ENCODE assay signal across 13 cellular contexts in the genomic region with DNA sequence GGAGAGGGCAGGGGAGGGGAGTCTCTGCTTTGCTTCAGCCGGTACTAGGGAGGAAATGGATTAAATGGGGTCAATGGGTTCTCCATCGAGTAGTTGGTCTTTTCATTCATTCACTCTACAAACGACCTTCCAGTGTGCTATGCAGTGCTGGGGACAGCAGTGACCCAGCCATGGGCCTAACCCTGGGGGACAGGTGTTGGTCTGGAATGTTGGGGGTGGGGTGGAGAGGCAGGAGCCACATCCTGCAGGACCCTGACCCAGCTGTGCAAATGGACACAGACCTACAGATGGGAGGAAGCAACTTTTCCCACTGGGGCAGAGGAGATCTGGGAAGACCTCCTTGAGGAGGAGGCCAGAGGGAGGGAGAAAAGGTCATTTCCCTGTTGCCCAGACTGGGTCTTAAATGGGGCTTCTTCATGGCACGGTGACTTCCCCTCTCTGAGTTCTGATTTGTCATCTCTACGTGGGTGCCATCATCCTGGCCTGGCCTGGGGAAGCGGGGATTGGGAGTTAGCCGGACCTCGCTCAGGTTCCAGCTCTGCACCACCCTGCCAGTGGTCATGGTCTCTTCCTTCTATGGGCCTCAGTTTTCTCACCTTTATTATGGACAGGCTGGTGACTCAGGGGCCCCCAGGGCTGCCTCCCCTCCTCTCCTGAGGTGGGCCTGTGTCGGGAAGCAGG. TPM values are rescaled to one million over a fixed set of nuclear protein-coding genes. Genes with fewer than 3 reads are reported as not detected.
A peak's percentile ranks its signal among the peaks of the same experiment; 100 is the strongest.
DNase-seq lines count a peak whose midpoint lies in the region; ATAC-seq and TF ChIP-seq lines count a peak whose summit lies in the region.
"Had no signal": no experiment of that assay in that cellular context is flagged by ENCODE, and none has a peak within 500 bp of the region (broad histone marks: within the 10 kb centered on the region; RNA-seq: fewer than 3 reads in every experiment).

No MANE protein-coding gene starts in this region.

- no peak for TF ChIP-seq CTCF in omental fat pad (IDR thresholded peaks at IDR 0.05)

- peaks cover 62 to 78% (median 74%) of the 10 kb centered on the region in 3 donors for H3K4me1 Mint-ChIP-seq in CD8-positive, alpha-beta memory T cell

- peaks cover 5 to 58% (median 11%) of the 10 kb centered on the region in 3 donors for H3K36me3 Mint-ChIP-seq in CD8-positive, alpha-beta memory T cell

- H3K4me1 ChIP-seq in CD8-positive, alpha-beta memory T cell (ENCODE audit: insufficient read depth, low read length), result peaks cover 42% of the 10 kb centered on the region
- H3K4me1 ChIP-seq in Karpas-422 (ENCODE audit: low read length) (peaks cover 38% of the 10 kb centered on the region), duodenal mucosa (ENCODE audit: control insufficient read depth in 1 of 2, insufficient read depth in 2 of 2, low read length in 2 of 2) (peaks cover 0 to 11% of the 10 kb centered on the region in 2 donors)
- H3K4me1 ChIP-seq: tibial nerve had no signal

- H3K9ac ChIP-seq in Karpas-422 (ENCODE audit: low read length), result peak overlapping the region; percentile 63
- peak overlapping the region in 1 of 2 donors; percentile 51 for H3K9ac ChIP-seq in duodenal mucosa (ENCODE audit: low read depth in 1 of 2, low read length in 2 of 2)

- no peaks in the 10 kb centered on the region for H3K27me3 ChIP-seq in CD8-positive, alpha-beta memory T cell (ENCODE audit: insufficient read depth, low read length, poor library complexity, severe bottlenecking)
- H3K27me3 ChIP-seq in Karpas-422 (ENCODE audit: low read length) (no peaks in the 10 kb centered on the region), duodenal mucosa (ENCODE audit: control insufficient read depth in 1 of 2, insufficient read depth in 2 of 2, low read length in 2 of 2) (peaks cover 0 to 5% of the 10 kb centered on the region in 2 donors)

- peak overlapping the region; percentile 86 to 100 (median 96) for H3K27ac Mint-ChIP-seq in CD8-positive, alpha-beta memory T cell

- peak overlapping the region; percentile 86 for H3K4me2 ChIP-seq in Karpas-422 (ENCODE audit: low read depth, low read length, poor library complexity, severe bottlenecking)

- H2AFZ ChIP-seq in Karpas-422 (ENCODE audit: low read length), result no peak overlapping the region

- peaks cover 18% of the 10 kb centered on the region for H3K36me3 ChIP-seq in CD8-positive, alpha-beta memory T cell (ENCODE audit: insufficient read depth, low read length)
- H3K36me3 ChIP-seq in Karpas-422 (ENCODE audit: insufficient read depth, low read length) (no peaks in the 10 kb centered on the region), duodenal mucosa (ENCODE audit: control insufficient read depth in 1 of 2, insufficient read depth in 2 of 2, low read length in 2 of 2) (peaks cover 0 to 5% of the 10 kb centered on the region in 2 donors)
- H3K36me3 ChIP-seq: tibial nerve had no signal

- POLR2A ChIA-PET in CD8-positive, alpha-beta memory T cell (lab: Charles Lee), result interaction anchor here (0.6 to 1.4 kb wide), 4 partner anchors 16 to 263 kb away, joined by 3 to 4 read pairs (median 4); no protein-coding TSS in a partner anchor

- peak overlapping the region; percentile 89 for H3K4me3 ChIP-seq in CD8-positive, alpha-beta memory T cell (ENCODE audit: low read length)
- H3K4me3 ChIP-seq in Karpas-422 (ENCODE audit: low read length), result peak overlapping the region; percentile 55
- peak overlapping the region; percentile 60 for H3K4me3 ChIP-seq in duodenal mucosa (ENCODE audit: low read depth in 1 of 2, low read length in 2 of 2)

- DNase-seq in CD8-positive, alpha-beta memory T cell, result no peak
- DNase-seq in Karpas-422, result no peak
- DNase-seq in omental fat pad (ENCODE audit: low spot score), result no peak
- DNase-seq in NCI-H2081 treated with DMSO at 0.1 percent for 48 hours (lab: John Stamatoyannopoulos, UW), result no peak
- DNase-seq in GF-D8 (lab: John Stamatoyannopoulos, UW), result no peak
- no peak for DNase-seq in SIG-M5 treated with dmso at 0.1 percent for 504 hours (lab: John Stamatoyannopoulos, UW; ENCODE audit: unreplicated experiment)
- DNase-seq: kidney, NCI-H1417 treated with DMSO at 0.1 percent for 48 hours, SHP77 had no signal

- peaks cover 0 to 1% of the 10 kb centered on the region in 2 donors for H3K27me3 Mint-ChIP-seq in CD8-positive, alpha-beta memory T cell

- no peaks in the 10 kb centered on the region for H3K9me3 Mint-ChIP-seq in CD8-positive, alpha-beta memory T cell

- H4K20me1 ChIP-seq in Karpas-422 (ENCODE audit: insufficient read depth, low read depth, low read length), result no peaks in the 10 kb centered on the region

- ATAC-seq in omental fat pad (ENCODE audit: low FRiP score), result peak; percentile 8
- ATAC-seq in GM21515 (IDR thresholded peaks at IDR 0.05; ENCODE audit: unreplicated experiment), result no peak

- H3K4me3 Mint-ChIP-seq in CD8-positive, alpha-beta memory T cell, result peak overlapping the region; percentile 89 to 98 (median 95)

- H3K27ac ChIP-seq in CD8-positive, alpha-beta memory T cell (ENCODE audit: low read depth, low read length), result peak overlapping the region; percentile 70
- H3K27ac ChIP-seq in Karpas-422 (ENCODE audit: low read length) (peak overlapping the region; percentile 92), duodenal mucosa (ENCODE audit: low read depth, low read length) (no peak overlapping the region)

- CTCF ChIA-PET in CD8-positive, alpha-beta memory T cell (lab: Charles Lee), result interaction anchor here (0.9 to 1.8 kb wide), 7 partner anchors 9 to 144 kb away, joined by 3 to 4 read pairs (median 3); no protein-coding TSS in a partner anchor

- H3K79me2 ChIP-seq in Karpas-422 (ENCODE audit: low read length), result no peaks in the 10 kb centered on the region

- no peaks in the 10 kb centered on the region for H3K9me3 ChIP-seq in CD8-positive, alpha-beta memory T cell (ENCODE audit: low read length)
- no peaks in the 10 kb centered on the region for H3K9me3 ChIP-seq in Karpas-422 (ENCODE audit: low read length)
- H3K9me3 ChIP-seq in duodenal mucosa (ENCODE audit: control insufficient read depth in 1 of 2, low read length in 2 of 2), result no peaks in the 10 kb centered on the region

- no peaks in the 10 kb centered on the region for H3K9me2 ChIP-seq in Karpas-422 (replicated peaks; ENCODE audit: insufficient read depth, low read length)

RNA-seq across cellular contexts. Expression of gene CYTH4, which starts 2.0 kb away (rescaled TPM):
- 10 to 100 TPM; 23.1 to 24.7 TPM for total RNA-seq in CD8-positive, alpha-beta memory T cell
- 80.2 TPM for polyA plus RNA-seq in CD8-positive, alpha-beta memory T cell
- total RNA-seq in Karpas-422 (2014; rRNA removed; shearing (Covaris generic); ENCODE audit: low replicate concordance), result 11.1 and 12.6 TPM in 2 replicates
- total RNA-seq in omental fat pad, result 10 to 100 TPM; 17.4 to 83.5 (median 34.4) TPM
- total RNA-seq: endothelial cell of umbilical vein had no signal

RNA-seq across cellular contexts. Expression of gene RAC2, which starts 40.2 kb away (rescaled TPM):
- 100 to 1,000 TPM; 433 to 452 TPM for total RNA-seq in CD8-positive, alpha-beta memory T cell
- 1,206 TPM for polyA plus RNA-seq in CD8-positive, alpha-beta memory T cell
- total RNA-seq in Karpas-422 (2014; rRNA removed; shearing (Covaris generic); ENCODE audit: low replicate concordance), result 251 and 294 TPM in 2 replicates
- total RNA-seq in omental fat pad, result 10 to 100 TPM; 11.0 to 51.6 (median 20.0) TPM
